16 cellular contexts compared by ENCODE assay signal in the genomic region with DNA sequence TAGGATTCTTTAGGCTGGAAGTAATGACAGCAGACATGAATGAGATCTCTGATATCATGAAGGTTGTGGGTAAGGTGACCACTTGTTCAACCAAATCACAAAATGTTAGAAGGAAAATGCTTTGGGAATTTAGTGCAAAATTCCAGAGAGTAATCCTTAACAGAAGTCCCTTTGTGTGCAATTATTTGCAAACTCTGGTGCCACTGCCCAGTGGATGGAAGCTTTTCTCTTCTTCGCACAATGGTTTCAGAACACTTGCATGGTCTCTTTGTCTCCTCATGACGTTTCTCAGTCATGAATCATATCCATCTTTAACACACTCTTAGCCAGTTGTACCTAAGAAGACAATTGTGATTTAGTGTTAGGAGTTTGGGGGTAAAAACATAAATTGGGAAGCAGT.
"Had no signal": no experiment of that assay in that cellular context is flagged by ENCODE, and none has a peak within 500 bp of the region (broad histone marks: within the 10 kb centered on the region; RNA-seq: fewer than 3 reads in every experiment).

No MANE protein-coding gene starts in this region.

- ATAC-seq: activated CD8-positive, alpha-beta memory T cell treated with anti-CD3 and anti-CD28 coated beads, Interleukin-2, amount 10 ng/mL, durations not matched to agents 7 days and 5 days; foreskin keratinocyte; heart right ventricle; naive thymus-derived CD4-positive, alpha-beta T cell had no signal

- H3K27me3 ChIP-seq: foreskin keratinocyte, heart right ventricle, sigmoid colon, testis had no signal

- H3K4me3 ChIP-seq: heart right ventricle, sigmoid colon, testis had no signal

- H3K9me3 ChIP-seq: heart right ventricle, sigmoid colon, testis had no signal

- FAIRE-seq: colon, kidney had no signal

- H3K4me1 ChIP-seq: foreskin keratinocyte, heart right ventricle, sigmoid colon, testis had no signal

- DNase-seq: activated CD4-positive, alpha-beta T cell treated with anti-CD3 and anti-CD28 coated beads, Interleukin-2, amount 50 U/mL, for 48 hours; activated CD4-positive, CD25-positive, alpha-beta regulatory T cell treated with anti-CD3 and anti-CD28 coated beads, Interleukin-2, amount 50 U/mL, for 72 hours; activated CD8-positive, alpha-beta memory T cell treated with anti-CD3 and anti-CD28 coated beads, Interleukin-2, amount 10 ng/mL, durations not matched to agents 7 days and 5 days; activated gamma-delta T cell treated with Interleukin-2 at 50 U/mL for 16 hours; activated naive CD8-positive, alpha-beta T cell treated with anti-CD3 and anti-CD28 coated beads for 36 hours; activated T-cell treated with anti-CD3 and anti-CD28 coated beads, Interleukin-2, amount 50 U/mL, for 48 hours; foreskin keratinocyte; heart right ventricle; kidney; naive thymus-derived CD4-positive, alpha-beta T cell; sigmoid colon; stimulated activated CD4-positive, alpha-beta T cell treated with anti-CD3 and anti-CD28 coated beads, Interleukin-12 subunit alpha, Interleukin-12 subunit beta, amount 100 ng/mL, for 4 hours; stimulated activated CD4-positive, alpha-beta T cell treated with anti-CD3 and anti-CD28 coated beads, Interleukin-2, amount 100 ng/mL, for 48 hours; stimulated activated naive CD4-positive, alpha-beta T cell treated with Interleukin-2 at 50 U/mL for 16 hours; testis had no signal

- H3K27ac ChIP-seq: foreskin keratinocyte, heart right ventricle, sigmoid colon, testis had no signal

- H3K36me3 ChIP-seq: heart right ventricle, sigmoid colon had no signal
